ENCODE assay signal across 22 cellular contexts in the genomic region with DNA sequence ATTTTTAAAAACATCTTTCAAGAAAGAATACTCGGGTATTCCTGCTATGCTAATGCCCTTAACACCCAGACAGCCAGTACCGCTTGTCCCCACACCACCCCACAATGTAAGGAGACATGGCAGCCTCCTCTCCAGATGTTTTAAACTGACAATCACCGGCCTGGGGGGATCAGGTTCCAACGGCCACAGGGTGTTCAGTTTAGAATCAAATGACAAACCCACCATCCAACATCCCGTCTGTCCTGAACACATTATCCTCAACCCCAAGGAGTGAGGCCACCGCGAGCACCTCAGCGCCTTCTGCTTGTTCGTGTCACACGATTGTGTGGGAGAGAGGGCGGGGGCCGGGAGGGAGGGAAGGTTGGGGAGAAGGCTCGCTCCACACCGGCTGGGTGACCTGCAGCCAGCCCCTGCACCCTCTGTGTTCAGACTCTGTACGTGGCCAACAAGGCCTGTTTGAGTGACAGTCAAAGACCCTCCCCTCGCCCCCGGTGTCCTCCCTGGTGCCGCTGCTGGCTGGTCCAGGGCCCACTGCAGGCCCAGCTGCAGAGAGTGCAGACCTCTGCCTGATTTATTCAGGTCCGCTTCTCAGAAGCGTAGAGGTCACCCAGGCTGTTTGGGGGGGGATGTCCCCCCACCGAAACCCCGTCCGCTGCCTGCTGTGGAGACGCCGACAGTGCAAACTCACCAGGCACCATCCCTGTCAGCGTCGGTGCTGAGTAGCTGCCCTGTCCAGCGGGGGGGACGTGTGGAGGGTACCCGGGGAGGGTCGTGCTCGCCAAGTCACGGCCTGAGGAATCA.
A peak's percentile ranks its signal among the peaks of the same experiment; 100 is the strongest.
DNase-seq lines count a peak whose midpoint lies in the region; ATAC-seq and TF ChIP-seq lines count a peak whose summit lies in the region.
"Had no signal": no experiment of that assay in that cellular context is flagged by ENCODE, and none has a peak within 500 bp of the region (broad histone marks: within the 10 kb centered on the region; RNA-seq: fewer than 3 reads in every experiment).

No MANE protein-coding gene starts in this region.

- H3K9me3 ChIP-seq in WERI-Rb-1 (ENCODE audit: severe bottlenecking) = no peaks in the 10 kb centered on the region
- H3K9me3 ChIP-seq in spleen = no peaks in the 10 kb centered on the region
- no peaks in the 10 kb centered on the region for H3K9me3 ChIP-seq in CD8-positive, alpha-beta memory T cell (ENCODE audit: low read length)
- H3K9me3 ChIP-seq: A549, Caco-2 had no signal

- H3K36me3 ChIP-seq in GM23338 (ENCODE audit: insufficient read depth) = no peaks in the 10 kb centered on the region
- H3K36me3 ChIP-seq in WERI-Rb-1 = peaks cover 44% of the 10 kb centered on the region
- H3K36me3 ChIP-seq in spleen = peaks cover 0 to 32% (median 0%) of the 10 kb centered on the region in 6 donors
- H3K36me3 ChIP-seq in CD8-positive, alpha-beta memory T cell (ENCODE audit: insufficient read depth, low read length) = no peaks in the 10 kb centered on the region

- H3K4me3 Mint-ChIP-seq in GM23338 (no peak overlapping the region), naive B cell (no peak overlapping the region)
- H3K4me3 Mint-ChIP-seq in CD8-positive, alpha-beta memory T cell = no peak overlapping the region
- H3K4me3 Mint-ChIP-seq: CD4-positive, alpha-beta memory T cell had no signal

- no peak overlapping the region for H2AFZ ChIP-seq in GM23338

- POLR2A ChIA-PET in CD8-positive, alpha-beta memory T cell (lab: Charles Lee) = no interaction called here

- H3K27me3 ChIP-seq in GM23338 (ENCODE audit: insufficient read depth) (no peaks in the 10 kb centered on the region), WERI-Rb-1 (ENCODE audit: insufficient read depth, low read depth, severe bottlenecking) (no peaks in the 10 kb centered on the region), spleen (replicated peaks in 1 of 7) (no peaks in the 10 kb centered on the region)
- H3K27me3 ChIP-seq in CD8-positive, alpha-beta memory T cell (ENCODE audit: insufficient read depth, low read length, poor library complexity, severe bottlenecking) = no peaks in the 10 kb centered on the region

- H3K4me3 ChIP-seq in GM23338 = no peak overlapping the region
- H3K4me3 ChIP-seq in WERI-Rb-1 (ENCODE audit: low read depth, low read length) = no peak overlapping the region
- H3K4me3 ChIP-seq in spleen = no peak overlapping the region
- H3K4me3 ChIP-seq in CD8-positive, alpha-beta memory T cell (ENCODE audit: low read length) = no peak overlapping the region
- H3K4me3 ChIP-seq: A549, K562 had no signal

- H3K4me1 ChIP-seq in GM23338 (ENCODE audit: insufficient read depth) (no peaks in the 10 kb centered on the region), spleen (peaks cover 0 to 37% (median 7%) of the 10 kb centered on the region in 6 donors)
- H3K4me1 ChIP-seq in CD8-positive, alpha-beta memory T cell (ENCODE audit: insufficient read depth, low read length) = no peaks in the 10 kb centered on the region
- H3K4me1 ChIP-seq: A549, Caco-2 had no signal

- CTCF ChIA-PET in CD8-positive, alpha-beta memory T cell (lab: Charles Lee) = interaction anchor here (1.5 kb wide), 1 partner anchor 8 kb away, joined by 7 read pairs; no protein-coding TSS in a partner anchor

- H3K27me3 Mint-ChIP-seq in GM23338 (ENCODE audit: insufficient read depth, low read depth, poor library complexity) (peaks cover 2% of the 10 kb centered on the region), naive B cell (no peaks in the 10 kb centered on the region)
- peaks cover 8 to 24% of the 10 kb centered on the region in 2 donors for H3K27me3 Mint-ChIP-seq in CD8-positive, alpha-beta memory T cell

- WGBS in spleen, 5 donors = 74 to 86% (median 81%) methylated on average over 32 to 33 of the region's 33 CpGs

- H3K36me3 Mint-ChIP-seq in GM23338 (ENCODE audit: low read depth) = no peaks in the 10 kb centered on the region
- H3K36me3 Mint-ChIP-seq in naive B cell = peaks cover 17 to 35% of the 10 kb centered on the region in 2 donors
- peaks cover 0 to 2% (median 0%) of the 10 kb centered on the region in 3 donors for H3K36me3 Mint-ChIP-seq in CD8-positive, alpha-beta memory T cell
- H3K36me3 Mint-ChIP-seq: CD4-positive, alpha-beta memory T cell had no signal

- ATAC-seq in GM23338 (peak; percentile 50), naive B cell (ENCODE audit: low read depth in 2 of 2) (no peak)
- ATAC-seq: A549, HepG2, K562 had no signal

- H3K9me2 ChIP-seq in GM23338 (ENCODE audit: insufficient read depth) = no peaks in the 10 kb centered on the region

- H4K20me1 ChIP-seq in GM23338 (replicated peaks; ENCODE audit: insufficient read depth) = no peaks in the 10 kb centered on the region

- TF ChIP-seq CTCF in GM23338 (conservative IDR thresholded peaks at IDR 0.05; ENCODE audit: low read depth in 2 of 2) (no peak), WERI-Rb-1 (IDR thresholded peaks at IDR 0.05; ENCODE audit: low read depth, low read length) (no peak), spleen (IDR thresholded peaks at IDR 0.05 in 8 of 11, conservative IDR thresholded peaks at IDR 0.05 in 3 of 11) (no peak)

- DNase-seq in GM23338 (ENCODE audit: low spot score) (no peak), WERI-Rb-1 (peak; percentile 53), naive B cell (no peak), spleen (peak; percentile 64), NCI-H187 treated with DMSO at 0.1 percent for 48 hours (lab: John Stamatoyannopoulos, UW) (no peak), glomerular visceral epithelial cell (ENCODE audit: extremely low spot score) (no peak)
- no peak for DNase-seq in effector CD8-positive, alpha-beta T cell (lab: John Stamatoyannopoulos, UW)
- DNase-seq in CD8-positive, alpha-beta memory T cell = no peak
- DNase-seq: AML-193; C1 segment of cervical spinal cord; Caco-2; CD4-positive, alpha-beta memory T cell; Kasumi-1; NCI-H1092 treated with DMSO at 0.1 percent for 48 hours; NCI-H1436; NCI-H187; NCI-H748 treated with DMSO at 0.1 percent for 48 hours; RPMI8226; SHP77 had no signal

- intact Hi-C loops in spleen (cut with DNase I; ENCODE audit: low total_unique reads) = no loop called here

- no peak for TF ChIP-seq POLR2A in spleen (IDR thresholded peaks at IDR 0.05)

- H3K79me2 ChIP-seq in GM23338 (replicated peaks; ENCODE audit: insufficient read depth) = no peaks in the 10 kb centered on the region

- H3K27ac ChIP-seq in GM23338 (ENCODE audit: low read depth) = no peak overlapping the region
- H3K27ac ChIP-seq in WERI-Rb-1 = peak overlapping the region; percentile 46
- H3K27ac ChIP-seq in spleen = no peak overlapping the region
- H3K27ac ChIP-seq in CD8-positive, alpha-beta memory T cell (ENCODE audit: low read depth, low read length) = no peak overlapping the region
- H3K27ac ChIP-seq: A549 had no signal

- H3K4me2 ChIP-seq in GM23338 = no peak overlapping the region
- H3K4me2 ChIP-seq: A549 had no signal

- no peaks in the 10 kb centered on the region for H3F3A ChIP-seq in GM23338 (replicated peaks; ENCODE audit: low read depth)

- H3K9me3 Mint-ChIP-seq in GM23338 (no peaks in the 10 kb centered on the region), naive B cell (peaks cover 0 to 2% (median 0%) of the 10 kb centered on the region in 7 donors)
- peaks cover 0 to 4% (median 0%) of the 10 kb centered on the region in 5 donors for H3K9me3 Mint-ChIP-seq in CD8-positive, alpha-beta memory T cell

- H3K4me1 Mint-ChIP-seq in GM23338 (no peaks in the 10 kb centered on the region; the same call in 2 of the 3 replicates), naive B cell (peaks cover 63 to 72% (median 70%) of the 10 kb centered on the region in 3 donors)
- no peaks in the 10 kb centered on the region for H3K4me1 Mint-ChIP-seq in CD8-positive, alpha-beta memory T cell
- H3K4me1 Mint-ChIP-seq: CD4-positive, alpha-beta memory T cell had no signal

- H3K27ac Mint-ChIP-seq in GM23338 (no peak overlapping the region), naive B cell (peak overlapping the region in 5 of 6 donors; percentile 56 to 93 (median 65))
- H3K27ac Mint-ChIP-seq in CD8-positive, alpha-beta memory T cell = no peak overlapping the region
- H3K27ac Mint-ChIP-seq: CD4-positive, alpha-beta memory T cell had no signal

TF ChIP-seq in GM23338, 12 proteins besides CTCF, POLR2A, EP300 and RAD21 (continues in another document):
- TF ChIP-seq JUNB (IDR thresholded peaks at IDR 0.05; ENCODE audit: unreplicated experiment) (no peak), EZH2 (IDR thresholded peaks at IDR 0.05; ENCODE audit: low read depth, unreplicated experiment) (no peak), POLR2AphosphoS5 (IDR thresholded peaks at IDR 0.05; ENCODE audit: low read depth) (no peak)

Comparison
In these comparisons a context has a peak if more than half of its experiments do, and no peak if none do; other contexts are left out.
1. DNase-seq: peak in WERI-Rb-1 (single experiment) and spleen (single experiment); none in GM23338 (single experiment), naive B cell (single experiment), effector CD8-positive, alpha-beta T cell (single experiment), NCI-H187 treated with DMSO at 0.1 percent for 48 hours (single experiment), glomerular visceral epithelial cell (single experiment) and CD8-positive, alpha-beta memory T cell (0 of 5).
2. H3K27ac Mint-ChIP-seq: peak in naive B cell (5 of 6); none in GM23338 (single experiment) and CD8-positive, alpha-beta memory T cell (0 of 8).